1 cellular context compared by ENCODE assay signal in the genomic region with DNA sequence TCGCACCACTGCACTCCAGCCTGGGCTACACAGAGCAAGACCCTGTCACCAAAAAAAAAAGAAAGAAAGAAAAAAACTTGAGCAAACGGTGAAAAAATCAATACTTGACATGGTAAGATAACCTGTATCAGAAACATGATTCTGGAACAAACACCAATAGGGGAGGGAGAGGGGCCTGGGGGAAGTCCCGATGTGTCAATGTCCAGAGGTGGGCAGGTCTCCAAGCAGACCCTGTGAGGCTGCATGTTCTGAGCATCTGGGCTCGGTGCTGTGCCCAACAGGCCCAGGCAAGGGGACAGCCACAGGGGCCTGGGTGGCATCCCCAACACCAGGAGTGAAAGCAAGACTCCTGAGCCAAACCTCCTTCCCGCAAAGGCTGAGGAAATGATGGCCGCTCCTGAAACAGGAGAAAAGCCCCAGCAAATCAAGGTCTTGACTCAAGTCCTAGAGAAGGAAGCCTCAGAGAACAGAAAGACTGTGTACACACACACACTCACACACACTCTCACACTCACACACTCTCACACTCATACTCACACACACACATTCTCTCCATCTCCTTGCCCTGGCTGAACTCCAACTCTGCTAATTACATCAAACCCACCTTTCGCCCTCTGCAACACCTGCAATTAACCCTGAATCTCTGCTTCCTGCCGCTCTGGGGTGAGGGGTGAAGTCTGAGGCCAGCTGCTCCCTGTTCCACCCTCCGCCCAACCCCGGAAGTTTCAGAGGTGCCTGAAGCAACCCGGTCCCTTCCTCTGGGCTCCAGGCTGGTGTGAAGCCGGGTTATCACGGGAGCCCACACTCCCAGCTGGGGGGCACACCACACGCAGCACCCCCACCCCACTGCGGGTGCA.
TF ChIP-seq lines count a peak whose summit lies in the region.

No MANE protein-coding gene starts in this region.

TF ChIP-seq in H1, 55 proteins besides CTCF, POLR2A, EP300 and RAD21 (continued from another document):
- TF ChIP-seq GABPA (IDR thresholded peaks at IDR 0.05; ENCODE audit: borderline replicate concordance, insufficient read depth, low read length) (0 out of 2 replicates have a peak, but pooled peaks have one; percentile 25), SIX5 (IDR thresholded peaks at IDR 0.05; ENCODE audit: low read depth, low read length) (no peak), TCF12 (IDR thresholded peaks at IDR 0.05; ENCODE audit: low read depth, low read length) (0 out of 2 replicates have a peak, but pooled peaks have one; percentile 5)
